ENCODE assay signal across 20 cellular contexts in the genomic region with DNA sequence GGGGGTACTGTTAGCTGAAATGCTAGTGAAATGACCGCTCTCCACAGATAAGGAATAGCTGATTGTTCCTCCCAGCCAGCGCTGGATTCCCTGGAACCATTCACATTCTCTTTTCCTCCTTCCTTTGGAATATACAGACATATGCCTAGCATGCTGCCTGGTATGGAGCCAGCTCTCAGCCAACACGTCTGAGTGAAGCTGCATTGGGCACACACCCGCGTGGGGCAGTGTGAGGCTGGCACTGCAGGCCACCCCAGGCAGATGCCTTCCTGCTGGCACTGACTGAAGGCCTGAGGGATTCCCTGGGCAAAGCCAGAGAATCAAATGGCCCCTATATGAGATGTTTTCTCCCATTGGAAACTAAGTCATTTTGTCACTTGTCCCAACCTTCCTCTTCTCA.
"Had no signal": no experiment of that assay in that cellular context is flagged by ENCODE, and none has a peak within 500 bp of the region (broad histone marks: within the 10 kb centered on the region; RNA-seq: fewer than 3 reads in every experiment).

No MANE protein-coding gene starts in this region.

- H3K27ac ChIP-seq: neural progenitor cell, ovary, psoas muscle, spleen, WERI-Rb-1 had no signal

- DNase-seq: activated CD4-positive, alpha-beta T cell treated with anti-CD3 and anti-CD28 coated beads for 1 hour; activated CD4-positive, alpha-beta T cell treated with anti-CD3 and anti-CD28 coated beads, Interleukin-2, amount 50 U/mL, for 4 hours; activated effector memory CD4-positive, alpha-beta T cell treated with anti-CD3 and anti-CD28 coated beads, Interleukin-2, amount 50 U/mL, for 16 hours; activated naive CD4-positive, alpha-beta T cell treated with anti-CD3 and anti-CD28 coated beads, Interleukin-2, amount 50 U/mL, for 16 hours; activated T-cell treated with anti-CD3 and anti-CD28 coated beads, Interleukin-2, amount 50 U/mL, for 72 hours; effector memory CD8-positive, alpha-beta T cell; hippocampal formation; mucosa of descending colon; naive B cell; ovary; psoas muscle; spleen; stimulated activated CD4-positive, alpha-beta T cell treated with anti-CD3 and anti-CD28 coated beads, Interleukin-4, amount 100 ng/mL, for 4 hours; stimulated activated naive B cell treated with anti-CD40 and anti-IgM and Interleukin-4, amounts not matched to agents 10 μg/mL and 1 μg/mL and 100 μg/mL, for 72 hours; SW 1271; T-helper 2 cell; WERI-Rb-1 had no signal

- H3K4me3 ChIP-seq: mucosa of descending colon, neural progenitor cell, ovary, psoas muscle, spleen had no signal

- H3K4me3 Mint-ChIP-seq: activated T-cell treated with anti-CD3 and anti-CD28 coated beads, Interleukin-2, amount 50 U/mL, for 72 hours; effector memory CD8-positive, alpha-beta T cell; memory B cell; naive B cell; neural progenitor cell; stimulated activated naive B cell treated with anti-CD40 and anti-IgM and Interleukin-4, amounts not matched to agents 10 μg/mL and 1 μg/mL and 100 μg/mL, for 72 hours had no signal

- H3K27me3 ChIP-seq: neural progenitor cell, ovary had no signal

- H3K36me3 ChIP-seq: neural progenitor cell, ovary, spleen, WERI-Rb-1 had no signal

- H3K9me3 Mint-ChIP-seq: activated T-cell treated with anti-CD3 and anti-CD28 coated beads, Interleukin-2, amount 50 U/mL, for 72 hours; effector memory CD8-positive, alpha-beta T cell; memory B cell; naive B cell; neural progenitor cell; stimulated activated naive B cell treated with anti-CD40 and anti-IgM and Interleukin-4, amounts not matched to agents 10 μg/mL and 1 μg/mL and 100 μg/mL, for 72 hours had no signal

- H3K9me3 ChIP-seq: mucosa of descending colon, ovary, psoas muscle, spleen had no signal

- H3K27ac Mint-ChIP-seq: activated T-cell treated with anti-CD3 and anti-CD28 coated beads, Interleukin-2, amount 50 U/mL, for 72 hours; effector memory CD8-positive, alpha-beta T cell; memory B cell; neural progenitor cell; stimulated activated naive B cell treated with anti-CD40 and anti-IgM and Interleukin-4, amounts not matched to agents 10 μg/mL and 1 μg/mL and 100 μg/mL, for 72 hours had no signal

- ATAC-seq: activated T-cell treated with anti-CD3 and anti-CD28 coated beads, Interleukin-2, amount 50 U/mL, for 72 hours; effector memory CD8-positive, alpha-beta T cell; mucosa of descending colon; psoas muscle; sciatic nerve; stimulated activated naive B cell treated with anti-CD40 and anti-IgM and Interleukin-4, amounts not matched to agents 10 μg/mL and 1 μg/mL and 100 μg/mL, for 72 hours had no signal

- H3K36me3 Mint-ChIP-seq: memory B cell; naive B cell; stimulated activated naive B cell treated with anti-CD40 and anti-IgM and Interleukin-4, amounts not matched to agents 10 μg/mL and 1 μg/mL and 100 μg/mL, for 72 hours had no signal
